Comparison of ENCODE assay signal across 8 cellular contexts in genomic region chr6:37314803-37315515, GRCh38. TPM values are rescaled to one million over a fixed set of nuclear protein-coding genes. Genes with fewer than 3 reads are reported as not detected.
DNase-seq lines count a peak whose midpoint lies in the region; ATAC-seq and TF ChIP-seq lines count a peak whose summit lies in the region.

No MANE protein-coding gene starts in this region.

- ATAC-seq in heart right ventricle (peak in 6 of 8 donors; percentile 38 to 70 (median 51)), HG03442 (IDR thresholded peaks at IDR 0.05; ENCODE audit: unreplicated experiment) (no peak), GM18907 (IDR thresholded peaks at IDR 0.05; ENCODE audit: unreplicated experiment) (no peak)

- DNase-seq in activated T-cell treated with anti-CD3 and anti-CD28 coated beads for 24 hours (ENCODE audit: low read depth) (peak; percentile 16), NCI-H510A treated with DMSO at 0.1 percent for 48 hours (lab: John Stamatoyannopoulos, UW) (peak; percentile 69), heart right ventricle (peak in 1 of 2 donors; percentile 23)
- DNase-seq in activated T-cell treated with anti-CD3 and anti-CD28 coated beads, Interleukin-2, amount 50 U/mL, for 1 hour, result no peak
- peak; percentile 62 for DNase-seq in activated CD8-positive, alpha-beta memory T cell treated with anti-CD3 and anti-CD28 coated beads, Interleukin-2, amount 50 U/mL, for 48 hours
- peak; percentile 36 to 45 for DNase-seq in stimulated activated CD4-positive, alpha-beta T cell treated with anti-CD3 and anti-CD28 coated beads, Interleukin-2, amount 100 ng/mL, for 24 hours

- WGBS in heart right ventricle, 2 donors, result 67 to 69% methylated on average over 11 of the region's 11 CpGs

- intact Hi-C loops in heart right ventricle (cut with DNase I), result no loop called here

- no peak overlapping the region for H3K4me3 ChIP-seq in heart right ventricle

- no peaks in the 10 kb centered on the region for H3K9me3 ChIP-seq in heart right ventricle

- no peak overlapping the region for H3K27ac ChIP-seq in heart right ventricle

- no peaks in the 10 kb centered on the region for H3K27me3 ChIP-seq in heart right ventricle

- H3K4me1 ChIP-seq in heart right ventricle, result peaks cover 0 to 16% (median 0%) of the 10 kb centered on the region in 9 donors

- peak in 7 of 9 donors; percentile 44 to 62 (median 49) for TF ChIP-seq CTCF in heart right ventricle (IDR thresholded peaks at IDR 0.05)

- H3K36me3 ChIP-seq in heart right ventricle, result peaks cover 0 to 86% (median 58%) of the 10 kb centered on the region in 9 donors

RNA-seq across cellular contexts. Expression of gene RNF8, which starts 38.8 kb away (rescaled TPM):
- total RNA-seq in heart right ventricle, result 10 to 100 TPM; 12.9 to 17.5 (median 15.0) TPM
- 10 to 100 TPM in 1 of 2 donors, 1 to 10 TPM in 1; 9.5 to 10.8 TPM for polyA plus RNA-seq in heart right ventricle

RNA-seq across cellular contexts. Expression of gene TMEM217, which starts 57.0 kb away (rescaled TPM):
- 1 to 10 TPM in 1 of 10 donors, under 1 TPM in 7, not detected in 2; 0.20 to 1.1 (median 0.41) TPM for total RNA-seq in heart right ventricle
- under 1 TPM; 0.29 to 0.64 TPM for polyA plus RNA-seq in heart right ventricle

RNA-seq across cellular contexts. Expression of gene TBC1D22B, which starts 57.4 kb away (rescaled TPM):
- 1 to 10 TPM; 5.4 to 8.1 (median 6.6) TPM for total RNA-seq in heart right ventricle
- 1 to 10 TPM; 5.0 to 5.8 TPM for polyA plus RNA-seq in heart right ventricle

Comparison
In these comparisons a context has a peak if more than half of its experiments do, and no peak if none do; other contexts are left out.
1. ATAC-seq: peak in heart right ventricle (6 of 8); none in HG03442 (single experiment) and GM18907 (single experiment).